In genomic region chr6:132190815-132191175, GRCh38 we compare ENCODE assay signal across 11 cellular contexts.
DNase-seq lines count a peak whose midpoint lies in the region; ATAC-seq and TF ChIP-seq lines count a peak whose summit lies in the region.
"Had no signal": no experiment of that assay in that cellular context is flagged by ENCODE, and none has a peak within 500 bp of the region (broad histone marks: within the 10 kb centered on the region; RNA-seq: fewer than 3 reads in every experiment).

No MANE protein-coding gene starts in this region.

- DNase-seq in A673 (ENCODE audit: low spot score), result peak; percentile 1
- DNase-seq in amniotic epithelial cell (ENCODE audit: low read depth), result peak; percentile 67
- DNase-seq in heart right ventricle, result no peak
- no peak for DNase-seq in H4 (ENCODE audit: low spot score)
- no peak for DNase-seq in naive thymus-derived CD4-positive, alpha-beta T cell
- DNase-seq in H7, result no peak
- DNase-seq in activated T-cell treated with anti-CD3 and anti-CD28 coated beads, Interleukin-2, amount 50 U/mL, for 1 hour, result no peak
- DNase-seq: activated CD8-positive, alpha-beta memory T cell treated with anti-CD3 and anti-CD28 coated beads, Interleukin-2, amount 10 ng/mL, durations not matched to agents 7 days and 5 days; nucleus accumbens had no signal

- 39 to 44% methylated on average over 3 of the region's 3 CpGs for WGBS in heart right ventricle, 2 donors

- TF ChIP-seq CTCF in A673 (conservative IDR thresholded peaks at IDR 0.05; ENCODE audit: low read depth, low read length) (no peak), heart right ventricle (IDR thresholded peaks at IDR 0.05) (no peak)

- H3K9me3 ChIP-seq in A673 (ENCODE audit: low read depth, low read length, poor library complexity, severe bottlenecking), result no peaks in the 10 kb centered on the region
- peaks cover 0 to 11% (median 0%) of the 10 kb centered on the region in 11 donors for H3K9me3 ChIP-seq in heart right ventricle
- no peaks in the 10 kb centered on the region for H3K9me3 ChIP-seq in naive thymus-derived CD4-positive, alpha-beta T cell (ENCODE audit: control insufficient read depth in 2 of 3, low read length in 3 of 3)

- peak; percentile 16 for ATAC-seq in HG02588 (IDR thresholded peaks at IDR 0.05; ENCODE audit: unreplicated experiment)
- peak in 5 of 8 donors; percentile 63 to 81 (median 75) for ATAC-seq in heart right ventricle
- no peak for ATAC-seq in naive thymus-derived CD4-positive, alpha-beta T cell
- ATAC-seq: activated CD8-positive, alpha-beta memory T cell treated with anti-CD3 and anti-CD28 coated beads, Interleukin-2, amount 10 ng/mL, durations not matched to agents 7 days and 5 days had no signal

- H3K27me3 ChIP-seq in A673 (replicated peaks; ENCODE audit: insufficient read depth, low read depth, low read length, poor library complexity) (no peaks in the 10 kb centered on the region), heart right ventricle (no peaks in the 10 kb centered on the region), H7 (ENCODE audit: control insufficient read depth, insufficient read depth, low read length) (no peaks in the 10 kb centered on the region)
- H3K27me3 ChIP-seq in naive thymus-derived CD4-positive, alpha-beta T cell (ENCODE audit: control insufficient read depth in 2 of 2, insufficient read depth in 2 of 2, low read length in 2 of 2), result no peaks in the 10 kb centered on the region

- no TSS peak for BruUV-seq in A673 (replicated peaks; lab: Mats Ljungman, UMichigan)

- no peak overlapping the region for H3K27ac ChIP-seq in A673 (ENCODE audit: low read depth, low read length, poor library complexity, severe bottlenecking)
- peak overlapping the region in 7 of 10 donors; percentile 12 to 59 (median 35) for H3K27ac ChIP-seq in heart right ventricle
- no peak overlapping the region for H3K27ac ChIP-seq in naive thymus-derived CD4-positive, alpha-beta T cell (ENCODE audit: low read depth, low read length)

- no peaks in the 10 kb centered on the region for H3K36me3 ChIP-seq in A673 (ENCODE audit: insufficient read depth, low read length, poor library complexity, severe bottlenecking)
- no peaks in the 10 kb centered on the region for H3K36me3 ChIP-seq in heart right ventricle
- H3K36me3 ChIP-seq in naive thymus-derived CD4-positive, alpha-beta T cell (ENCODE audit: control insufficient read depth in 2 of 3, insufficient read depth in 3 of 3, low read length in 3 of 3), result no peaks in the 10 kb centered on the region
- H3K36me3 ChIP-seq in H7 (replicated peaks; ENCODE audit: control insufficient read depth, insufficient read depth, low read length), result no peaks in the 10 kb centered on the region

- POLR2A ChIA-PET in A673 (lab: Charles Lee; ENCODE audit: low non-redundant PET), result no interaction called here
- POLR2A ChIA-PET in naive thymus-derived CD4-positive, alpha-beta T cell (lab: Charles Lee), result no interaction called here

- H3K27ac Mint-ChIP-seq in naive thymus-derived CD4-positive, alpha-beta T cell, result no peak overlapping the region
- H3K27ac Mint-ChIP-seq: activated CD8-positive, alpha-beta memory T cell treated with anti-CD3 and anti-CD28 coated beads, Interleukin-2, amount 10 ng/mL, durations not matched to agents 7 days and 5 days; B cell had no signal

- no peaks in the 10 kb centered on the region for H3K36me3 Mint-ChIP-seq in naive thymus-derived CD4-positive, alpha-beta T cell
- H3K36me3 Mint-ChIP-seq: activated CD8-positive, alpha-beta memory T cell treated with anti-CD3 and anti-CD28 coated beads, Interleukin-2, amount 10 ng/mL, durations not matched to agents 7 days and 5 days had no signal

- no peak overlapping the region for H3K4me3 Mint-ChIP-seq in naive thymus-derived CD4-positive, alpha-beta T cell
- H3K4me3 Mint-ChIP-seq: activated CD8-positive, alpha-beta memory T cell treated with anti-CD3 and anti-CD28 coated beads, Interleukin-2, amount 10 ng/mL, durations not matched to agents 7 days and 5 days; B cell had no signal

- H3K4me3 ChIP-seq in A673 (ENCODE audit: low read depth, low read length, poor library complexity, severe bottlenecking) (no peak overlapping the region), heart right ventricle (no peak overlapping the region), H7 (ENCODE audit: insufficient read depth, low read depth, low read length) (no peak overlapping the region)
- no peak overlapping the region for H3K4me3 ChIP-seq in naive thymus-derived CD4-positive, alpha-beta T cell (ENCODE audit: low read length)

- intact Hi-C loops in A673 (cut with micrococcal nuclease; ENCODE audit: unreplicated experiment) (no loop called here), heart right ventricle (cut with DNase I) (no loop called here)
- intact Hi-C loops in naive thymus-derived CD4-positive, alpha-beta T cell (cut with micrococcal nuclease), result no loop called here

- H3K27me3 Mint-ChIP-seq in naive thymus-derived CD4-positive, alpha-beta T cell, result peaks cover 0 to 3% (median 0%) of the 10 kb centered on the region in 5 donors
- H3K27me3 Mint-ChIP-seq: B cell had no signal

- H3K4me1 ChIP-seq in A673 (ENCODE audit: insufficient read depth, low read length, poor library complexity, severe bottlenecking) (peaks cover 15% of the 10 kb centered on the region), heart right ventricle (peaks cover 0 to 22% (median 4%) of the 10 kb centered on the region in 9 donors)
- H3K4me1 ChIP-seq in naive thymus-derived CD4-positive, alpha-beta T cell (ENCODE audit: control insufficient read depth in 2 of 2, insufficient read depth in 2 of 2, low read length in 2 of 2), result no peaks in the 10 kb centered on the region

- no peaks in the 10 kb centered on the region for H3K9me3 Mint-ChIP-seq in naive thymus-derived CD4-positive, alpha-beta T cell

- H3K4me1 Mint-ChIP-seq in naive thymus-derived CD4-positive, alpha-beta T cell, result no peaks in the 10 kb centered on the region
- H3K4me1 Mint-ChIP-seq: activated CD8-positive, alpha-beta memory T cell treated with anti-CD3 and anti-CD28 coated beads, Interleukin-2, amount 10 ng/mL, durations not matched to agents 7 days and 5 days had no signal

- CTCF ChIA-PET in A673 (lab: Charles Lee), result no interaction called here
- CTCF ChIA-PET in naive thymus-derived CD4-positive, alpha-beta T cell (lab: Charles Lee), result no interaction called here

Comparison
In these comparisons a context has a peak if more than half of its experiments do, and no peak if none do; other contexts are left out.
1. DNase-seq: peak in A673 (single experiment) and amniotic epithelial cell (single experiment); none in heart right ventricle (0 of 2), H4 (single experiment), naive thymus-derived CD4-positive, alpha-beta T cell (0 of 9), H7 (single experiment) and activated T-cell treated with anti-CD3 and anti-CD28 coated beads, Interleukin-2, amount 50 U/mL, for 1 hour (single experiment).
2. H3K27ac ChIP-seq: peak in heart right ventricle (7 of 10); none in A673 (single experiment) and naive thymus-derived CD4-positive, alpha-beta T cell (single experiment).